In the genomic region with DNA sequence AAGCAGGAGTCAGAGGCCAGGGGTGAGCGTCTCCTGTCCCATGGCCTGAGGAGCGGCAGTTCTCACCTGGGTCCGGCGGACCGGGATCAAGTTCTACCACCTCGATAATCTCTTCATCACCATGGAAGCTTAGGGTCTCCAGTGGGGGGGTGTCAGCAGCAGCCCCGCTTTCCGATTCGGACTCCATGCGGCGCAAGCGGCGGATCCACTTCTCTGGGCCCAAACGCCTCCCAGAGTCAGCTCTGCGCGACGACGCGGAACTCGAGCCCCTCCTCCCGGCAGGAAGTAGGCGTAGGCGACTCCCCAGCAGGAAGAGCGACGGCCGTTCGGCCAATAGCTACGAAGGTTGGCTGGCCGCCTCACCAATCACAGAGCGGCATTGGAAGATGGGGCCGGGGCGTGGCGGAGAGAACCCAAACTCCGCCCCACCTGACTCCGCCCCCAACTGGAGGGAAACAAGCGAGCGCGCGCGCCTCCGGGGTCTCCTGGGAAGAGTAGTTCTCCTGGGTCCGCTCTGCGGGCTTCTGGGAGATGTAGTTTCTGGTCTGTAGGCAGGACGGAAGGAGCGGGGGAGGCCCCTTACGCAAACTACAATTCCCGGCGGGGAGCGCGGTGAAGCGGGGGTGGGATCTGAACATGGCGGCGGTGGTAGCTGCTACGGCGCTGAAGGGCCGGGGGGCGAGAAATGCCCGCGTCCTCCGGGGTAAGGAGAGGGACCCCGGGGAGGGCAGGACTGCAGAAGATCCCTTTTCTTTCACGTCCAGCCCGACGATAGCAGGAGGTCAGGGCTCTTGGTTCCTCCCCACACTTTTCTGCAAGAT, we compare ENCODE assay signal across 8 cellular contexts. TPM values are rescaled to one million over a fixed set of nuclear protein-coding genes. Genes with fewer than 3 reads are reported as not detected.
A peak's percentile ranks its signal among the peaks of the same experiment; 100 is the strongest.
DNase-seq lines count a peak whose midpoint lies in the region; ATAC-seq and TF ChIP-seq lines count a peak whose summit lies in the region.

A gene with protein sequence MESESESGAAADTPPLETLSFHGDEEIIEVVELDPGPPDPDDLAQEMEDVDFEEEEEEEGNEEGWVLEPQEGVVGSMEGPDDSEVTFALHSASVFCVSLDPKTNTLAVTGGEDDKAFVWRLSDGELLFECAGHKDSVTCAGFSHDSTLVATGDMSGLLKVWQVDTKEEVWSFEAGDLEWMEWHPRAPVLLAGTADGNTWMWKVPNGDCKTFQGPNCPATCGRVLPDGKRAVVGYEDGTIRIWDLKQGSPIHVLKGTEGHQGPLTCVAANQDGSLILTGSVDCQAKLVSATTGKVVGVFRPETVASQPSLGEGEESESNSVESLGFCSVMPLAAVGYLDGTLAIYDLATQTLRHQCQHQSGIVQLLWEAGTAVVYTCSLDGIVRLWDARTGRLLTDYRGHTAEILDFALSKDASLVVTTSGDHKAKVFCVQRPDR (minus strand): TSS at position 238 of the 821 bp plus-strand sequence. CDS start 51 bp downstream, at position 187.
A gene with protein sequence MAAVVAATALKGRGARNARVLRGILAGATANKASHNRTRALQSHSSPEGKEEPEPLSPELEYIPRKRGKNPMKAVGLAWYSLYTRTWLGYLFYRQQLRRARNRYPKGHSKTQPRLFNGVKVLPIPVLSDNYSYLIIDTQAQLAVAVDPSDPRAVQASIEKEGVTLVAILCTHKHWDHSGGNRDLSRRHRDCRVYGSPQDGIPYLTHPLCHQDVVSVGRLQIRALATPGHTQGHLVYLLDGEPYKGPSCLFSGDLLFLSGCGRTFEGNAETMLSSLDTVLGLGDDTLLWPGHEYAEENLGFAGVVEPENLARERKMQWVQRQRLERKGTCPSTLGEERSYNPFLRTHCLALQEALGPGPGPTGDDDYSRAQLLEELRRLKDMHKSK (plus strand): TSS at position 620 of the 821 bp plus-strand sequence. CDS start 17 bp downstream, at position 637.

- peak; percentile 97 for DNase-seq in DMS 273 treated with DMSO at 0.1 percent for 48 hours (lab: John Stamatoyannopoulos, UW)
- DNase-seq in OCI-M2 (lab: John Stamatoyannopoulos, UW; ENCODE audit: unreplicated experiment) = peak; percentile 89
- DNase-seq in activated T-cell treated with anti-CD3 and anti-CD28 coated beads for 4 hours = peak; percentile 100
- peak; percentile 100 for DNase-seq in epithelial cell of esophagus (ENCODE audit: low read depth)
- peak; percentile 100 for DNase-seq in stimulated activated CD8-positive, alpha-beta memory T cell treated with anti-CD3 and anti-CD28 coated beads, Interleukin-4, amount 100 ng/mL, for 1 hour (ENCODE audit: low read depth in 2 of 2, low spot score in 1 of 2)

- H3K4me1 ChIP-seq in mononuclear cell (ENCODE audit: insufficient read depth, low read length) = peaks cover 43% of the 10 kb centered on the region

- peak; percentile 21 for TF ChIP-seq CTCF in epithelial cell of esophagus (IDR thresholded peaks at IDR 0.05; ENCODE audit: insufficient read depth, low read depth, low read length, missing control alignments)

- H3K9me3 ChIP-seq in mononuclear cell (ENCODE audit: low read depth, low read length) = no peaks in the 10 kb centered on the region

- H3K36me3 Mint-ChIP-seq in IgD-negative memory B cell = no peaks in the 10 kb centered on the region

- peak within 1 kb of the TSS; percentile 98 for H3K4me3 ChIP-seq in epithelial cell of esophagus (ENCODE audit: low read length)
- peak within 1 kb of the TSS; percentile 93 for H3K4me3 ChIP-seq in mononuclear cell (ENCODE audit: low read length)

- H3K9me3 Mint-ChIP-seq in IgD-negative memory B cell = no peaks in the 10 kb centered on the region

- peaks cover 29 to 48% (median 30%) of the 10 kb centered on the region in 3 donors for H3K4me1 Mint-ChIP-seq in IgD-negative memory B cell

- peaks cover 2% of the 10 kb centered on the region for H3K27me3 Mint-ChIP-seq in IgD-negative memory B cell

- H3K27ac Mint-ChIP-seq in IgD-negative memory B cell = peak within 1 kb of the TSS; percentile 67 to 96 (median 94)

- H3K27me3 ChIP-seq in mononuclear cell (ENCODE audit: insufficient read depth, low read length) = no peaks in the 10 kb centered on the region

- ATAC-seq in GM21529 (IDR thresholded peaks at IDR 0.05; ENCODE audit: unreplicated experiment) = peak; percentile 90

- H3K4me3 Mint-ChIP-seq in IgD-negative memory B cell = peak within 1 kb of the TSS; percentile 91 to 99 (median 96)

RNA-seq across cellular contexts. Expression of the first gene that starts in this region (rescaled TPM):
- 82.0 TPM for polyA plus RNA-seq in IgD-negative memory B cell
- 27.1 TPM for total RNA-seq in mononuclear cell

RNA-seq across cellular contexts. Expression of the second gene that starts in this region (rescaled TPM):
- polyA plus RNA-seq in IgD-negative memory B cell = 126 TPM
- 14.2 TPM for total RNA-seq in mononuclear cell

Comparison
In these comparisons a context has a peak if more than half of its experiments do, and no peak if none do; other contexts are left out.
1. Peak in every context shown above with its lines: DNase-seq, ATAC-seq and H3K4me3 ChIP-seq.